ENCODE assay signal across 22 cellular contexts in genomic region chr11:77129841-77130756, GRCh38. TPM values are rescaled to one million over a fixed set of nuclear protein-coding genes. Genes with fewer than 3 reads are reported as not detected.
A peak's percentile ranks its signal among the peaks of the same experiment; 100 is the strongest.
DNase-seq lines count a peak whose midpoint lies in the region; ATAC-seq, FAIRE-seq and TF ChIP-seq lines count a peak whose summit lies in the region.
"Had no signal": no experiment of that assay in that cellular context is flagged by ENCODE, and none has a peak within 500 bp of the region (broad histone marks: within the 10 kb centered on the region; RNA-seq: fewer than 3 reads in every experiment).

No MANE protein-coding gene starts in this region.

- intact Hi-C loops in K562 (cut with micrococcal nuclease) (no loop called here), gastrocnemius medialis (cut with DNase I; ENCODE audit: low total_unique reads) (loop anchor here (10.0 kb wide), 1 partner anchor 345 kb away; the partner anchor contains the start of gene PAK1)

- TF ChIP-seq CTCF in K562 (IDR thresholded peaks at IDR 0.05 in 2 of 3, conservative IDR thresholded peaks at IDR 0.05 in 1 of 3; ENCODE audit: insufficient read depth in 2 of 3, low read depth in 1 of 3, low read length in 3 of 3), result no peak
- TF ChIP-seq CTCF in liver (IDR thresholded peaks at IDR 0.05; ENCODE audit: low read depth, low read length, missing input control), result no peak
- no peak for TF ChIP-seq CTCF in gastrocnemius medialis (IDR thresholded peaks at IDR 0.05 in 4 of 5, conservative IDR thresholded peaks at IDR 0.05 in 1 of 5)

- H3K9me3 Mint-ChIP-seq in activated T-cell treated with anti-CD3 and anti-CD28 coated beads, Interleukin-2, amount 50 U/mL, for 4 hours, result no peaks in the 10 kb centered on the region
- H3K9me3 Mint-ChIP-seq: CD8-positive, alpha-beta T cell had no signal

- H3K4me1 Mint-ChIP-seq in activated T-cell treated with anti-CD3 and anti-CD28 coated beads, Interleukin-2, amount 50 U/mL, for 4 hours (ENCODE audit: low read depth), result peaks cover 5% of the 10 kb centered on the region

- H3K36me3 ChIP-seq in BLaER1 (no peaks in the 10 kb centered on the region), K562 (ENCODE audit: control insufficient read depth, insufficient read depth, low read length) (no peaks in the 10 kb centered on the region), liver (ENCODE audit: control insufficient read depth in 4 of 4, insufficient read depth in 3 of 4, low read depth in 1 of 4, low read length in 3 of 4) (no peaks in the 10 kb centered on the region), gastrocnemius medialis (no peaks in the 10 kb centered on the region)
- H3K36me3 ChIP-seq: HAP-1, MG63 had no signal

- H3K4me2 ChIP-seq in BLaER1 (peak overlapping the region; percentile 59), K562 (ENCODE audit: insufficient read depth, low read length) (no peak overlapping the region)
- H3K4me2 ChIP-seq: A549 had no signal

- H3K27me3 ChIP-seq in BLaER1, result no peaks in the 10 kb centered on the region
- peaks cover 2 to 29% of the 10 kb centered on the region in 2 experiments; a peak in 4 of 5 replicates for H3K27me3 ChIP-seq in K562 (ENCODE audit: control insufficient read depth in 2 of 2, insufficient read depth in 2 of 2, low read length in 2 of 2)
- H3K27me3 ChIP-seq in liver (ENCODE audit: control insufficient read depth in 4 of 4, insufficient read depth in 4 of 4, low read length in 3 of 4), result no peaks in the 10 kb centered on the region
- no peaks in the 10 kb centered on the region for H3K27me3 ChIP-seq in gastrocnemius medialis
- H3K27me3 ChIP-seq: MG63 had no signal

- H3K9me1 ChIP-seq in K562 (ENCODE audit: control insufficient read depth, insufficient read depth, low read length), result no peaks in the 10 kb centered on the region

- peaks cover 3% of the 10 kb centered on the region for H3K27me3 Mint-ChIP-seq in activated T-cell treated with anti-CD3 and anti-CD28 coated beads, Interleukin-2, amount 50 U/mL, for 4 hours (ENCODE audit: low read depth)

- FAIRE-seq in K562 (lab: Jason Lieb, UNC), result no peak
- FAIRE-seq: A549 had no signal

- H3K4me3 ChIP-seq in BLaER1, result no peak overlapping the region
- no peak overlapping the region for H3K4me3 ChIP-seq in K562
- no peak overlapping the region for H3K4me3 ChIP-seq in liver (ENCODE audit: low read depth in 1 of 3, low read length in 3 of 3)
- H3K4me3 ChIP-seq in gastrocnemius medialis, result no peak overlapping the region
- H3K4me3 ChIP-seq: A549, HAP-1, MG63 had no signal

- H4K20me1 ChIP-seq in BLaER1, result no peaks in the 10 kb centered on the region
- peaks cover 16% of the 10 kb centered on the region; the same call in 1 of the 2 replicates for H4K20me1 ChIP-seq in K562 (replicated peaks; ENCODE audit: control insufficient read depth, insufficient read depth, low read length)

- CTCF ChIA-PET in K562 (lab: Yijun Ruan, JAX; ENCODE audit: low intra/inter-chr PET ratio), result no interaction called here

- TF ChIP-seq RAD21 in K562 (CRISPR knock-in tag; conservative IDR thresholded peaks at IDR 0.05 in 1 of 2, IDR thresholded peaks at IDR 0.05 in 1 of 2), result no peak
- TF ChIP-seq RAD21 in liver (IDR thresholded peaks at IDR 0.05), result no peak

- H3K4me1 ChIP-seq in BLaER1 (peaks cover 69% of the 10 kb centered on the region), K562 (replicated peaks in 1 of 2; ENCODE audit: control insufficient read depth in 2 of 2, insufficient read depth in 2 of 2, low read length in 2 of 2) (peaks cover 0 to 20% of the 10 kb centered on the region in 2 experiments; a peak in 2 of 5 replicates), liver (ENCODE audit: control insufficient read depth in 4 of 4, insufficient read depth in 4 of 4, low read length in 3 of 4) (peaks cover 16 to 61% (median 54%) of the 10 kb centered on the region in 4 donors), gastrocnemius medialis (peaks cover 9 to 17% of the 10 kb centered on the region in 2 donors)
- H3K4me1 ChIP-seq: A549 had no signal

- WGBS in K562 (ENCODE audit: insufficient coverage, low coverage, missing lambda C conversion rate), result 29% methylated on average over 11 of the region's 11 CpGs
- 88% methylated on average over 11 of the region's 11 CpGs for WGBS in liver

- no peaks in the 10 kb centered on the region for H3K79me2 ChIP-seq in K562 (ENCODE audit: control insufficient read depth, insufficient read depth, low read length)

- TF ChIP-seq POLR2A in K562 (conservative IDR thresholded peaks at IDR 0.05) (no peak), gastrocnemius medialis (IDR thresholded peaks at IDR 0.05) (no peak)

- H3K9me3 ChIP-seq in BLaER1, result 0 out of 2 replicates have a peak, but pooled peaks cover 4% of the 10 kb centered on the region
- H3K9me3 ChIP-seq in K562 (replicated peaks; ENCODE audit: control insufficient read depth, insufficient read depth, low read depth, low read length), result no peaks in the 10 kb centered on the region
- no peaks in the 10 kb centered on the region for H3K9me3 ChIP-seq in liver (ENCODE audit: control insufficient read depth in 4 of 4, low read length in 3 of 4)
- no peaks in the 10 kb centered on the region for H3K9me3 ChIP-seq in gastrocnemius medialis
- H3K9me3 ChIP-seq: A549, HAP-1 had no signal

- H3K27ac ChIP-seq in BLaER1 (peak overlapping the region; percentile 61), K562 (ENCODE audit: extremely low read depth, low read depth, low read length) (no peak overlapping the region), liver (ENCODE audit: low read depth in 1 of 2, low read length in 2 of 2) (peak overlapping the region; percentile 54 to 60), gastrocnemius medialis (peak overlapping the region in 3 of 4 donors; percentile 7 to 43 (median 28))

- H3K4me3 Mint-ChIP-seq in activated T-cell treated with anti-CD3 and anti-CD28 coated beads, Interleukin-2, amount 50 U/mL, for 4 hours, result no peak overlapping the region
- H3K4me3 Mint-ChIP-seq: CD8-positive, alpha-beta T cell; IgD-negative memory B cell had no signal

- POLR2A ChIA-PET in K562 (lab: Yijun Ruan, JAX), result interaction anchor here (0.6 to 1.8 kb wide), 2 partner anchors 10 to 46 kb away, joined by 3 to 5 read pairs; no protein-coding TSS in a partner anchor

- H3K9ac ChIP-seq in BLaER1 (no peak overlapping the region), K562 (ENCODE audit: insufficient read depth in 1 of 2, low read depth in 2 of 2, low read length in 2 of 2) (peak overlapping the region in 1 of 2 experiments; percentile 39; a peak in 2 of 4 replicates), liver (ENCODE audit: low read depth in 1 of 2, low read length in 2 of 2) (no peak overlapping the region)

- in situ Hi-C loops in K562 (cut with MboI), result no loop called here
- in situ Hi-C loops in gastrocnemius medialis (cut with MboI; ENCODE audit: low sequenced_read_pairs in 4 of 4), result loop anchor here (5.0 to 10.0 kb wide), 3 partner anchors 55 to 65 kb away; no protein-coding TSS in a partner anchor

- ATAC-seq in K562 (no peak), gastrocnemius medialis (no peak), GM21423 (IDR thresholded peaks at IDR 0.05; ENCODE audit: unreplicated experiment) (no peak)
- ATAC-seq in activated T-cell treated with anti-CD3 and anti-CD28 coated beads, Interleukin-2, amount 50 U/mL, for 4 hours, result no peak
- ATAC-seq: A549; CD8-positive, alpha-beta T cell; PC-3 had no signal

- no peak for TF ChIP-seq EP300 in K562 (IDR thresholded peaks at IDR 0.05; ENCODE audit: low read length)

- no peak overlapping the region for H2AFZ ChIP-seq in K562 (ENCODE audit: low read depth, low read length)

- DNase-seq in K562 (ENCODE audit: extremely low read depth in 1 of 4, low spot score in 3 of 4), result no peak
- no peak for DNase-seq in gastrocnemius medialis
- no peak for DNase-seq in SIG-M5 (lab: John Stamatoyannopoulos, UW)
- no peak for DNase-seq in activated T-cell treated with anti-CD3 and anti-CD28 coated beads, Interleukin-2, amount 50 U/mL, for 4 hours
- DNase-seq: Calu3; CD8-positive, alpha-beta T cell; GF-D8; Kasumi-1; NCI-H1048; NCI-H1436; NCI-H1930; NCI-H524 treated with DMSO at 0.1 percent for 48 hours; PC-3; RPMI8226 had no signal

- no TSS peak for BruUV-seq in K562 (replicated peaks; lab: Mats Ljungman, UMichigan)

- H3K36me3 Mint-ChIP-seq in activated T-cell treated with anti-CD3 and anti-CD28 coated beads, Interleukin-2, amount 50 U/mL, for 4 hours (ENCODE audit: insufficient read depth), result no peaks in the 10 kb centered on the region
- H3K36me3 Mint-ChIP-seq: CD8-positive, alpha-beta T cell; IgD-negative memory B cell had no signal

RNA-seq across cellular contexts. Expression of gene MYO7A, which starts 2.1 kb away (rescaled TPM):
- total RNA-seq in K562 (2011; cell fraction: chromatin; rRNA removed; ENCODE audit: low replicate concordance), result 1.1 and 2.5 TPM in 2 replicates
- total RNA-seq in K562 (2011; cell fraction: nucleolus; rRNA removed), result 0.79 and 1.0 TPM in 2 replicates
- 0.53 and 0.73 TPM in 2 replicates for total RNA-seq in K562 (2011; cell fraction: nucleoplasm; rRNA removed)
- 0.04 and 0.09 TPM in 2 replicates for total RNA-seq in K562 (2014; rRNA removed)
- total RNA-seq in K562 (2014; rRNA removed; fragmentation: Illumina TruSeq; extraction: Trizol), result 0.04 TPM in 1 of 2 replicates, not detected in the other
- total RNA-seq in K562 (2015; rRNA removed; fragmentation: Illumina TruSeq; extraction: Trizol), result 0.07 TPM in 1 of 2 replicates, not detected in the other
- 0.07 and 0.11 TPM in 2 replicates for total RNA-seq in K562 (2021)
- polyA plus RNA-seq in K562 (2011; rRNA removed), result 0.10 and 0.14 TPM in 2 replicates
- polyA plus RNA-seq in K562 (2011; cell fraction: cytosol; rRNA removed), result 0.13 and 0.19 TPM in 2 replicates
- 1.0 and 1.3 TPM in 2 replicates for polyA plus RNA-seq in K562 (2011; cell fraction: nucleus; rRNA removed)
- polyA plus RNA-seq in K562 (2012), result 0.04 and 0.35 TPM in 2 replicates
- polyA plus RNA-seq in K562 (2014; fragmentation: Illumina TruSeq; extraction: Trizol), result 0.03 and 0.06 TPM in 2 replicates
- polyA plus RNA-seq in K562 (2014; fragmentation: Nextera tagmentation; extraction: Ambion mirVana), result under 1 TPM in 1 of 2 experiments, not detected in 1; 0.01 TPM
- polyA plus RNA-seq in K562 (2014; rRNA removed), result 0.11 TPM in 1 of 2 replicates, not detected in the other
- 0.11 and 0.21 TPM in 2 replicates for polyA minus RNA-seq in K562 (2011; rRNA and poly(A)+ RNA removed)
- polyA minus RNA-seq in K562 (2011; cell fraction: cytosol; rRNA and poly(A)+ RNA removed), result not detected in 2 replicates
- polyA minus RNA-seq in K562 (2011; cell fraction: nucleus; rRNA and poly(A)+ RNA removed), result 0.22 and 0.40 TPM in 2 replicates
- 10 to 100 TPM in 1 of 2 donors, 1 to 10 TPM in 1; 7.3 to 33.6 TPM for total RNA-seq in liver
- 10 to 100 TPM in 1 of 2 donors, 1 to 10 TPM in 1; 8.3 to 14.3 TPM for polyA plus RNA-seq in liver
- 1 to 10 TPM; 1.6 to 3.5 (median 2.1) TPM for total RNA-seq in gastrocnemius medialis
- total RNA-seq in activated T-cell treated with anti-CD3 and anti-CD28 coated beads, Interleukin-2, amount 50 U/mL, for 4 hours, result under 1 TPM in 1 of 3 donors, not detected in 2; 0.14 TPM
- polyA plus RNA-seq: IgD-negative memory B cell had no signal

RNA-seq across cellular contexts. Expression of gene OMP, which starts 27.5 kb away (rescaled TPM):
- 2.0 and 3.9 TPM in 2 replicates for total RNA-seq in K562 (2011; cell fraction: chromatin; rRNA removed; ENCODE audit: low replicate concordance)
- total RNA-seq in K562 (2011; cell fraction: nucleolus; rRNA removed), result 2.4 and 4.2 TPM in 2 replicates
- 1.1 and 1.8 TPM in 2 replicates for total RNA-seq in K562 (2011; cell fraction: nucleoplasm; rRNA removed)
- not detected in 2 replicates for total RNA-seq in K562 (2014; rRNA removed)
- not detected in 2 replicates for total RNA-seq in K562 (2014; rRNA removed; fragmentation: Illumina TruSeq; extraction: Trizol)
- total RNA-seq in K562 (2015; rRNA removed; fragmentation: Illumina TruSeq; extraction: Trizol), result not detected in 2 replicates
- total RNA-seq in K562 (2021), result not detected in 2 replicates
- not detected in 2 replicates for polyA plus RNA-seq in K562 (2011; rRNA removed)
- not detected in 2 replicates for polyA plus RNA-seq in K562 (2011; cell fraction: cytosol; rRNA removed)
- polyA plus RNA-seq in K562 (2011; cell fraction: nucleus; rRNA removed), result 0.74 and 0.86 TPM in 2 replicates
- 0.33 TPM in 1 of 2 replicates, not detected in the other for polyA plus RNA-seq in K562 (2012)
- polyA plus RNA-seq in K562 (2014; fragmentation: Illumina TruSeq; extraction: Trizol), result not detected in 2 replicates
- polyA plus RNA-seq in K562 (2014; fragmentation: Nextera tagmentation; extraction: Ambion mirVana), result not detected
- polyA plus RNA-seq in K562 (2014; rRNA removed), result not detected in 2 replicates
- polyA minus RNA-seq in K562 (2011; rRNA and poly(A)+ RNA removed), result not detected in 2 replicates
- not detected in 2 replicates for polyA minus RNA-seq in K562 (2011; cell fraction: cytosol; rRNA and poly(A)+ RNA removed)
- polyA minus RNA-seq in K562 (2011; cell fraction: nucleus; rRNA and poly(A)+ RNA removed), result 1.4 TPM in 1 of 2 replicates, not detected in the other
- total RNA-seq in liver, result under 1 TPM; 0.65 to 0.75 TPM
- polyA plus RNA-seq in liver, result under 1 TPM in 1 of 2 donors, not detected in 1; 0.24 TPM
- total RNA-seq in gastrocnemius medialis, result not detected
- total RNA-seq in activated T-cell treated with anti-CD3 and anti-CD28 coated beads, Interleukin-2, amount 50 U/mL, for 4 hours, result not detected
- total RNA-seq: PC-3 had no signal
- polyA plus RNA-seq: A549, BJ, IgD-negative memory B cell had no signal
